ENCODE assay signal across 22 cellular contexts in the genomic region with DNA sequence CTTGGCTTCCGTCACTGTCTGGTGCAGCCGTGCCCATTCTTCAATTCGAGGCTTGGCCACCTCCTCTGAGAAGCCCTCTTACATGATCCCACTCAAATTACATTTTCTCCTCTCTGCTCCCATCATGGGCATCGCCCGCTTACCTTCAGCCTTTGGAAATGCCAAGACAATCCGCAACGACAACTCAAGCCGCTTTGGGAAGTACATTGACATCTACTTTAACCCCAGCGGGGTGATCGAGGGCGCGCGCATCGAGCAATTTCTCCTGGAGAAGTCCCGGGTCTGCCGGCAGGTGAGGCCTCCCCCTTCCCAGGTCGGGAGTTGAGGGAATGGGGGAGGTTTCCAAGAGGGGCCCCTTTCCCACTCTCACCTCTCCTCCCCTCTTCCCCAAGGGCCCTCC. TPM values are rescaled to one million over a fixed set of nuclear protein-coding genes. Genes with fewer than 3 reads are reported as not detected.
DNase-seq lines count a peak whose midpoint lies in the region; ATAC-seq, FAIRE-seq and TF ChIP-seq lines count a peak whose summit lies in the region.
"Had no signal": no experiment of that assay in that cellular context is flagged by ENCODE, and none has a peak within 500 bp of the region (broad histone marks: within the 10 kb centered on the region; RNA-seq: fewer than 3 reads in every experiment).

No MANE protein-coding gene starts in this region.

- no peak overlapping the region for H2BK20ac ChIP-seq in H1 (ENCODE audit: low read length)

- no peak overlapping the region for H2AK5ac ChIP-seq in H1 (ENCODE audit: low read depth, low read length)

- H3K36me3 Mint-ChIP-seq in natural killer cell (no peaks in the 10 kb centered on the region), type B pancreatic cell (no peaks in the 10 kb centered on the region)
- no peaks in the 10 kb centered on the region for H3K36me3 Mint-ChIP-seq in natural killer cell treated with Interleukin-12 subunit alpha and Interleukin-12 subunit beta and Interleukin-15 and Interleukin-18, amount 100 ng/mL, for 72 hours

- no peak overlapping the region for H3K4me3 Mint-ChIP-seq in natural killer cell
- no peak overlapping the region for H3K4me3 Mint-ChIP-seq in natural killer cell treated with Interleukin-12 subunit alpha and Interleukin-12 subunit beta and Interleukin-15 and Interleukin-18, amount 100 ng/mL, for 72 hours
- H3K4me3 Mint-ChIP-seq in type B pancreatic cell: no peak overlapping the region
- H3K4me3 Mint-ChIP-seq: CD4-positive, alpha-beta T cell had no signal

- no peak overlapping the region for H2BK120ac ChIP-seq in H1 (replicated peaks; ENCODE audit: low read depth, low read length)

- no peak overlapping the region for H3K4me2 ChIP-seq in H1 (ENCODE audit: insufficient read depth in 1 of 2, low read depth in 2 of 2, low read length in 2 of 2)

- H3K4me1 Mint-ChIP-seq in natural killer cell: peaks cover 6 to 17% of the 10 kb centered on the region in 2 donors
- peaks cover 5 to 7% of the 10 kb centered on the region in 2 donors for H3K4me1 Mint-ChIP-seq in natural killer cell treated with Interleukin-12 subunit alpha and Interleukin-12 subunit beta and Interleukin-15 and Interleukin-18, amount 100 ng/mL, for 72 hours (ENCODE audit: low read depth in 2 of 2)
- no peaks in the 10 kb centered on the region for H3K4me1 Mint-ChIP-seq in type B pancreatic cell (ENCODE audit: unreplicated experiment)

- H4K20me1 ChIP-seq in H1 (replicated peaks in 1 of 2; ENCODE audit: control insufficient read depth in 1 of 2, insufficient read depth in 2 of 2, low read length in 2 of 2): no peaks in the 10 kb centered on the region
- H4K20me1 ChIP-seq: BLaER1 had no signal

- no peaks in the 10 kb centered on the region for H3K9me3 ChIP-seq in H1 (ENCODE audit: insufficient read depth in 2 of 2, low read depth in 1 of 2, low read length in 1 of 2)
- H3K9me3 ChIP-seq in neutrophil: no peaks in the 10 kb centered on the region
- H3K9me3 ChIP-seq: BLaER1 had no signal

- no peak overlapping the region for H3K56ac ChIP-seq in H1 (replicated peaks; ENCODE audit: insufficient read length, low read depth, low read length)

- no peak overlapping the region for H3K27ac ChIP-seq in H1 (ENCODE audit: low read depth, low read length)
- H3K27ac ChIP-seq in neutrophil: peak overlapping the region; percentile 63

- H3K36me3 ChIP-seq in H1 (ENCODE audit: control insufficient read depth in 2 of 4, insufficient read depth in 4 of 4, low read length in 3 of 4): no peaks in the 10 kb centered on the region
- no peaks in the 10 kb centered on the region for H3K36me3 ChIP-seq in neutrophil
- H3K36me3 ChIP-seq: BLaER1 had no signal

- H3K4me3 ChIP-seq in H1 (ENCODE audit: extremely low read depth in 1 of 4, insufficient read depth in 2 of 4, low read depth in 3 of 4, low read length in 4 of 4): no peak overlapping the region
- no peak overlapping the region for H3K4me3 ChIP-seq in neutrophil (ENCODE audit: low read depth in 1 of 2, low read length in 1 of 2)
- H3K4me3 ChIP-seq: BLaER1 had no signal

- no peaks in the 10 kb centered on the region for H3K79me1 ChIP-seq in H1 (ENCODE audit: low read depth, low read length)

- no peak for TF ChIP-seq RAD21 in H1 (IDR thresholded peaks at IDR 0.05 in 1 of 2, conservative IDR thresholded peaks at IDR 0.05 in 1 of 2; ENCODE audit: low read depth in 2 of 2, low read length in 2 of 2)

- H3K27ac Mint-ChIP-seq in natural killer cell: no peak overlapping the region
- no peak overlapping the region for H3K27ac Mint-ChIP-seq in natural killer cell treated with Interleukin-12 subunit alpha and Interleukin-12 subunit beta and Interleukin-15 and Interleukin-18, amount 100 ng/mL, for 72 hours
- H3K27ac Mint-ChIP-seq in type B pancreatic cell: no peak overlapping the region
- H3K27ac Mint-ChIP-seq: CD4-positive, alpha-beta T cell had no signal

- TF ChIP-seq POLR2A in H1 (IDR thresholded peaks at IDR 0.05; ENCODE audit: control extremely low read depth in 1 of 2, low read depth in 2 of 2, low read length in 2 of 2): no peak

- no peak overlapping the region for H3K9ac ChIP-seq in H1 (replicated peaks in 1 of 4; ENCODE audit: extremely low read depth in 1 of 4, low read depth in 3 of 4, low read length in 3 of 4)
- H3K9ac ChIP-seq: BLaER1 had no signal

- CTCF ChIA-PET in H1 (lab: Charles Lee; ENCODE audit: partially characterized antibody): no interaction called here

- no peak overlapping the region for H2BK15ac ChIP-seq in H1 (ENCODE audit: low read length)

- ATAC-seq in natural killer cell: no peak
- ATAC-seq in natural killer cell treated with Interleukin-12 subunit alpha and Interleukin-12 subunit beta and Interleukin-15 and Interleukin-18, amount 100 ng/mL, for 72 hours: no peak
- no peak for ATAC-seq in HG03159 (IDR thresholded peaks at IDR 0.05; ENCODE audit: unreplicated experiment)
- ATAC-seq in HG03025 (IDR thresholded peaks at IDR 0.05; ENCODE audit: low FRiP score, unreplicated experiment): no peak

- peaks cover 0 to 3% (median 0%) of the 10 kb centered on the region in 4 experiments; a peak in 2 of 7 replicates for H3K4me1 ChIP-seq in H1 (replicated peaks in 1 of 4; ENCODE audit: control insufficient read depth in 3 of 4, insufficient read depth in 4 of 4, low read length in 3 of 4)
- H3K4me1 ChIP-seq in neutrophil (ENCODE audit: control insufficient read depth in 1 of 2, insufficient read depth in 1 of 2, low read depth in 1 of 2, low read length in 1 of 2): peaks cover 29 to 38% of the 10 kb centered on the region in 2 experiments

- no peak for TF ChIP-seq CTCF in natural killer cell (IDR thresholded peaks at IDR 0.05)
- no peak for TF ChIP-seq CTCF in H1 (IDR thresholded peaks at IDR 0.05; ENCODE audit: control extremely low read depth in 1 of 3, insufficient read depth in 1 of 3, low read depth in 1 of 3, low read length in 3 of 3)
- no peak for TF ChIP-seq CTCF in neutrophil (IDR thresholded peaks at IDR 0.05)
- TF ChIP-seq CTCF in type B pancreatic cell (conservative IDR thresholded peaks at IDR 0.05): no peak

- FAIRE-seq in H1 (lab: Jason Lieb, UNC): no peak

- H3K18ac ChIP-seq in H1 (ENCODE audit: extremely low read depth, low read length): no peak overlapping the region

- H3K23me2 ChIP-seq in H1 (ENCODE audit: low read depth, low read length): no peaks in the 10 kb centered on the region

- peak overlapping the region; percentile 57; the same call in 1 of the 2 replicates for H4K8ac ChIP-seq in H1 (ENCODE audit: extremely low read depth, insufficient read depth, low read length)

- POLR2A ChIA-PET in H1 (lab: Charles Lee; ENCODE audit: partially characterized antibody): no interaction called here

- no peaks in the 10 kb centered on the region; a peak in 1 of 7 replicates for H3K27me3 ChIP-seq in H1 (replicated peaks in 1 of 4; ENCODE audit: control insufficient read depth in 3 of 4, extremely low read depth in 1 of 4, insufficient read depth in 3 of 4, low read length in 3 of 4)
- no peaks in the 10 kb centered on the region for H3K27me3 ChIP-seq in neutrophil
- H3K27me3 ChIP-seq: BLaER1 had no signal

- H4K5ac ChIP-seq in H1 (ENCODE audit: insufficient read length, low read depth, low read length): no peak overlapping the region

- no peak overlapping the region for H2BK5ac ChIP-seq in H1 (ENCODE audit: low read depth, low read length)

- H2AFZ ChIP-seq in H1 (ENCODE audit: low read length): no peak overlapping the region

- no peak overlapping the region for H3K14ac ChIP-seq in H1 (ENCODE audit: insufficient read length)

- H3K9me3 Mint-ChIP-seq in natural killer cell: no peaks in the 10 kb centered on the region
- no peaks in the 10 kb centered on the region for H3K9me3 Mint-ChIP-seq in natural killer cell treated with Interleukin-12 subunit alpha and Interleukin-12 subunit beta and Interleukin-15 and Interleukin-18, amount 100 ng/mL, for 72 hours
- H3K9me3 Mint-ChIP-seq in type B pancreatic cell: no peaks in the 10 kb centered on the region
- H3K9me3 Mint-ChIP-seq: CD4-positive, alpha-beta T cell had no signal

- DNase-seq in natural killer cell: peak; percentile 12
- no peak for DNase-seq in natural killer cell treated with Interleukin-12 subunit alpha and Interleukin-12 subunit beta and Interleukin-15 and Interleukin-18, amount 100 ng/mL, for 72 hours (ENCODE audit: low spot score)
- DNase-seq in H1 (ENCODE audit: low read depth in 1 of 2, low spot score in 2 of 2): peak in 1 of 2 experiments; percentile 35
- peak; percentile 39 for DNase-seq in type B pancreatic cell (ENCODE audit: extremely low spot score, unreplicated experiment)
- DNase-seq in NCI-H1694 treated with DMSO at 0.1 percent for 48 hours (lab: John Stamatoyannopoulos, UW): no peak
- DNase-seq: CD4-positive, alpha-beta T cell; COR-L47; DMS79 treated with DMSO at 0.1 percent for 48 hours; GOT3; Karpas-422; NCI-H1105 treated with DMSO at 0.1 percent for 48 hours; NCI-H2081; NCI-H2171; NCI-H345; NCI-H524; NCI-H774; NK-92 treated with Interleukin-12 subunit alpha and Interleukin-12 subunit beta, amount 100 ng/mL, for 24 hours; SIG-M5 had no signal

- H3K79me2 ChIP-seq in H1 (ENCODE audit: control insufficient read depth in 1 of 2, insufficient read depth in 2 of 2, low read length in 2 of 2): no peaks in the 10 kb centered on the region

- TF ChIP-seq EP300 in H1 (IDR thresholded peaks at IDR 0.05; ENCODE audit: borderline replicate concordance in 1 of 2, low read depth in 2 of 2, low read length in 2 of 2): no peak

- H3K27me3 Mint-ChIP-seq in natural killer cell (ENCODE audit: low read depth in 2 of 2): peaks cover 0 to 2% of the 10 kb centered on the region in 2 donors
- peaks cover 3 to 19% of the 10 kb centered on the region in 2 donors for H3K27me3 Mint-ChIP-seq in natural killer cell treated with Interleukin-12 subunit alpha and Interleukin-12 subunit beta and Interleukin-15 and Interleukin-18, amount 100 ng/mL, for 72 hours
- H3K27me3 Mint-ChIP-seq in type B pancreatic cell: peaks cover 16% of the 10 kb centered on the region
- H3K27me3 Mint-ChIP-seq: CD4-positive, alpha-beta T cell had no signal

- no peak overlapping the region for H3K23ac ChIP-seq in H1 (ENCODE audit: insufficient read length)

- H2BK12ac ChIP-seq in H1 (ENCODE audit: low read depth, low read length): no peak overlapping the region

- intact Hi-C loops in natural killer cell (cut with micrococcal nuclease): no loop called here

- 96% methylated on average over 17 of the region's 17 CpGs; no CpG with 5 or more reads in 1 of the 2 experiments for WGBS in H1 (ENCODE audit: extremely low coverage in 1 of 2, insufficient coverage in 1 of 2, insufficient read length in 1 of 2, insufficient replicate concordance in 2 of 2, low coverage in 1 of 2, low lambda C conversion rate in 2 of 2, missing lambda C conversion rate in 1 of 2), 2 experiments

- H3K4ac ChIP-seq in H1 (replicated peaks; ENCODE audit: insufficient read length, low read depth, low read length): no peak overlapping the region

- H4K91ac ChIP-seq in H1 (replicated peaks; ENCODE audit: insufficient read length, low read length): no peak overlapping the region

RNA-seq across cellular contexts. Expression of gene MYO7B, which starts 38.3 kb away (rescaled TPM):
- total RNA-seq in natural killer cell (under 1 TPM; 0.14 to 0.45 (median 0.25) TPM), type B pancreatic cell (ENCODE audit: low replicate concordance) (1.7 and 5.0 TPM in 2 replicates)
- not detected for total RNA-seq in natural killer cell treated with Interleukin-12 subunit alpha and Interleukin-12 subunit beta and Interleukin-15 and Interleukin-18, amount 100 ng/mL, for 72 hours
- not detected in 2 replicates for total RNA-seq in H1 (2021; fragmentation: NEBNext Ultra II Directional; extraction: Animal tissue kit (Norgen Biotek cat#: 25700))
- polyA plus RNA-seq in H1 (2011; rRNA removed): 0.05 TPM in 1 of 2 replicates, not detected in the other
- not detected for polyA plus RNA-seq in H1 (2011; cell fraction: cytosol; rRNA removed)
- 0.01 TPM for polyA plus RNA-seq in H1 (2011; cell fraction: nucleus; rRNA removed)
- not detected in 4 replicates for polyA plus RNA-seq in H1 (2012, experiment 1 of 2)
- polyA plus RNA-seq in H1 (2012, experiment 2 of 2): not detected
- polyA plus RNA-seq in H1 (2013, experiment 1 of 2): not detected
- polyA plus RNA-seq in H1 (2013, experiment 2 of 2): not detected
- polyA minus RNA-seq in H1 (2011; rRNA and poly(A)+ RNA removed): not detected in 2 replicates
- polyA minus RNA-seq in H1 (2011; cell fraction: cytosol; rRNA and poly(A)+ RNA removed): not detected
- not detected for polyA minus RNA-seq in H1 (2011; cell fraction: nucleus; rRNA and poly(A)+ RNA removed)

RNA-seq across cellular contexts. Expression of gene IWS1, which starts 47.5 kb away (rescaled TPM):
- total RNA-seq in natural killer cell: 10 to 100 TPM; 21.7 to 27.1 (median 23.9) TPM
- total RNA-seq in natural killer cell treated with Interleukin-12 subunit alpha and Interleukin-12 subunit beta and Interleukin-15 and Interleukin-18, amount 100 ng/mL, for 72 hours: 10 to 100 TPM; 45.3 to 49.5 TPM
- 64.7 and 64.8 TPM in 2 replicates for total RNA-seq in H1 (2021; fragmentation: NEBNext Ultra II Directional; extraction: Animal tissue kit (Norgen Biotek cat#: 25700))
- polyA plus RNA-seq in H1 (2011; rRNA removed): 15.9 and 18.4 TPM in 2 replicates
- polyA plus RNA-seq in H1 (2011; cell fraction: cytosol; rRNA removed): 46.4 TPM
- 18.5 TPM for polyA plus RNA-seq in H1 (2011; cell fraction: nucleus; rRNA removed)
- 52.2 to 82.9 TPM (median 60.2 TPM) in 4 replicates for polyA plus RNA-seq in H1 (2012, experiment 1 of 2)
- 3.6 TPM for polyA plus RNA-seq in H1 (2012, experiment 2 of 2)
- 41.3 TPM for polyA plus RNA-seq in H1 (2013, experiment 1 of 2)
- polyA plus RNA-seq in H1 (2013, experiment 2 of 2): 42.9 TPM
- polyA minus RNA-seq in H1 (2011; rRNA and poly(A)+ RNA removed): 26.3 and 28.4 TPM in 2 replicates
- 40.9 TPM for polyA minus RNA-seq in H1 (2011; cell fraction: cytosol; rRNA and poly(A)+ RNA removed)
- 36.8 TPM for polyA minus RNA-seq in H1 (2011; cell fraction: nucleus; rRNA and poly(A)+ RNA removed)
- 45.3 and 46.1 TPM in 2 replicates for total RNA-seq in type B pancreatic cell (ENCODE audit: low replicate concordance)

Comparison
In these comparisons a context has a peak if more than half of its experiments do, and no peak if none do; other contexts are left out.
1. DNase-seq: peak in natural killer cell (single experiment) and type B pancreatic cell (single experiment); none in natural killer cell treated with Interleukin-12 subunit alpha and Interleukin-12 subunit beta and Interleukin-15 and Interleukin-18, amount 100 ng/mL, for 72 hours (single experiment) and NCI-H1694 treated with DMSO at 0.1 percent for 48 hours (single experiment).